Comparison of ENCODE assay signal across 8 cellular contexts in the genomic region with DNA sequence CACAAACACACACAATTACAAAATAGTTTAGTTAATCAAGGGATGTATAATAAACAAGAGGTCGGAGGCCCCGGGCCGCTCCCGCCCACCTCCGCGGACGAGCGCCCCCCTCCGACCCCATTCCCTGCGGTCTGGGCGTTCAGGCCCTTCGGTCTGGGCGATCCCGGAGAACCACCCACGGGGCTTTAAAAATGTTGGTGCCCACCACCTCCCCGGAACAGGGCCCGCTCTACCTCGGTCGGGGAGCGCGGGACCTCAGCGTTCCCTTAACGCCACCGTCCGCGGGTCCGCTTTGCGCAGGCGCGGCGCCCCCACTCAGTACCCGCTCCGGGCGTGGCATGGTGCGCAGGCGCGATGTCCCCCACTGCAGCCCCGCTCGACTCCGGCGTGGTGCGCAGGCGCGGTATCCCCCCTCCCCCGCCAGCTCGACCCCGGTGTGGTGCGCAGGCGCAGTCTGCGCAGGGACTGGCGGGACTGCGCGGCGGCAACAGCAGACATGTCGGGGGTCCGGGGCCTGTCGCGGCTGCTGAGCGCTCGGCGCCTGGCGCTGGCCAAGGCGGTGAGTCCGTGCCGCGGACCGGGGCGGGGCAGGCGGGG. TPM values are rescaled to one million over a fixed set of nuclear protein-coding genes. Genes with fewer than 3 reads are reported as not detected.
A peak's percentile ranks its signal among the peaks of the same experiment; 100 is the strongest.
DNase-seq lines count a peak whose midpoint lies in the region; ATAC-seq and TF ChIP-seq lines count a peak whose summit lies in the region.

A gene with protein sequence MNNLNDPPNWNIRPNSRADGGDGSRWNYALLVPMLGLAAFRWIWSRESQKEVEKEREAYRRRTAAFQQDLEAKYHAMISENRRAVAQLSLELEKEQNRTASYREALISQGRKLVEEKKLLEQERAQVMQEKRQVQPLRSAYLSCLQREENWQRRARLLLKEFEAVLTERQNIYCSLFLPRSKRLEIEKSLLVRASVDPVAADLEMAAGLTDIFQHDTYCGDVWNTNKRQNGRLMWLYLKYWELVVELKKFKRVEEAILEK (minus strand): TSS at position 294 of the 597 bp plus-strand sequence. CDS start 1,304 bp downstream, outside the sequence.
A gene (plus strand): TSS at position 461 of the 597 bp plus-strand sequence. CDS start 36 bp downstream, at position 497.

- H3K27ac Mint-ChIP-seq in T-helper 1 cell treated with Interleukin-12 subunit alpha and Interleukin-12 subunit beta and Interleukin-4 antibody, amounts not matched to agents 30 μg/mL and 1 μg/mL, for 36 hours, result peak within 1 kb of the TSS; percentile 92

- H3K4me1 Mint-ChIP-seq in T-helper 1 cell treated with Interleukin-12 subunit alpha and Interleukin-12 subunit beta and Interleukin-4 antibody, amounts not matched to agents 30 μg/mL and 1 μg/mL, for 36 hours (ENCODE audit: low read depth), result peaks cover 46% of the 10 kb centered on the region

- H3K27me3 ChIP-seq in right cardiac atrium (ENCODE audit: control insufficient read depth, insufficient read depth), result no peaks in the 10 kb centered on the region
- no peaks in the 10 kb centered on the region for H3K27me3 ChIP-seq in psoas muscle (ENCODE audit: insufficient read depth in 3 of 3, low read length in 2 of 3)

- TF ChIP-seq CTCF in psoas muscle (IDR thresholded peaks at IDR 0.05), result peak; percentile 26

- no peaks in the 10 kb centered on the region for H3K9me3 Mint-ChIP-seq in T-helper 1 cell treated with Interleukin-12 subunit alpha and Interleukin-12 subunit beta and Interleukin-4 antibody, amounts not matched to agents 30 μg/mL and 1 μg/mL, for 36 hours

- H3K27me3 Mint-ChIP-seq in T-helper 1 cell treated with Interleukin-12 subunit alpha and Interleukin-12 subunit beta and Interleukin-4 antibody, amounts not matched to agents 30 μg/mL and 1 μg/mL, for 36 hours (ENCODE audit: low read depth), result no peaks in the 10 kb centered on the region

- H3K4me1 ChIP-seq in right cardiac atrium (ENCODE audit: control insufficient read depth, insufficient read depth, low read length) (no peaks in the 10 kb centered on the region), psoas muscle (peaks cover 41% of the 10 kb centered on the region), urinary bladder (ENCODE audit: insufficient read depth) (no peaks in the 10 kb centered on the region)

- H3K4me3 ChIP-seq in right cardiac atrium (ENCODE audit: low read length), result peak within 1 kb of the TSS; percentile 81
- H3K4me3 ChIP-seq in psoas muscle, result peak within 1 kb of the TSS; percentile 78
- H3K4me3 ChIP-seq in urinary bladder (ENCODE audit: low read depth, low read length), result peak within 1 kb of the TSS; percentile 98

- peak; percentile 34 for ATAC-seq in GM18499 (IDR thresholded peaks at IDR 0.05; ENCODE audit: insufficient read depth, unreplicated experiment)
- peak; percentile 75 for ATAC-seq in HG02938 (IDR thresholded peaks at IDR 0.05; ENCODE audit: unreplicated experiment)
- peak; percentile 96 to 97 for ATAC-seq in right cardiac atrium
- ATAC-seq in psoas muscle, result peak; percentile 95 to 97 (median 96)

- peak within 1 kb of the TSS; percentile 94 for H3K4me3 Mint-ChIP-seq in T-helper 1 cell treated with Interleukin-12 subunit alpha and Interleukin-12 subunit beta and Interleukin-4 antibody, amounts not matched to agents 30 μg/mL and 1 μg/mL, for 36 hours

- H3K36me3 ChIP-seq in psoas muscle (ENCODE audit: insufficient read depth in 1 of 2, low read depth in 1 of 2), result peaks cover 0 to 18% of the 10 kb centered on the region in 2 donors
- H3K36me3 ChIP-seq in urinary bladder (ENCODE audit: insufficient read depth), result peaks cover 1% of the 10 kb centered on the region

- peaks cover 15% of the 10 kb centered on the region for H3K36me3 Mint-ChIP-seq in T-helper 1 cell treated with Interleukin-12 subunit alpha and Interleukin-12 subunit beta and Interleukin-4 antibody, amounts not matched to agents 30 μg/mL and 1 μg/mL, for 36 hours (ENCODE audit: low read depth)

- H3K9me3 ChIP-seq in right cardiac atrium (ENCODE audit: control insufficient read depth, low read length) (no peaks in the 10 kb centered on the region), psoas muscle (no peaks in the 10 kb centered on the region)

- intact Hi-C loops in right cardiac atrium (cut with DNase I) (no loop called here), psoas muscle (cut with DNase I) (no loop called here)

- DNase-seq in NCI-H1694 treated with DMSO at 0.1 percent for 48 hours (lab: John Stamatoyannopoulos, UW) (peak; percentile 94), right cardiac atrium (peak; percentile 99 to 100 (median 99)), psoas muscle (peak; percentile 98 to 99)

- H3K27ac ChIP-seq in angular gyrus (ENCODE audit: low read depth, low read length), result peak within 1 kb of the TSS; percentile 74
- H3K27ac ChIP-seq in right cardiac atrium (ENCODE audit: low read length), result peak within 1 kb of the TSS; percentile 74
- H3K27ac ChIP-seq in psoas muscle, result peak within 1 kb of the TSS; percentile 94
- H3K27ac ChIP-seq in urinary bladder (ENCODE audit: low read depth), result peak within 1 kb of the TSS; percentile 67

- WGBS in right cardiac atrium, result under 1% methylated on average over 69 of the region's 69 CpGs
- 0 to 1% (median 1%) methylated on average over 53 to 69 of the region's 69 CpGs for WGBS in psoas muscle, 3 donors
- WGBS in urinary bladder, result under 1% methylated on average over 69 of the region's 69 CpGs

RNA-seq across cellular contexts. Expression of the first gene that starts in this region (rescaled TPM):
- total RNA-seq in right cardiac atrium (1 to 10 TPM; 8.1 to 9.8 (median 8.6) TPM), psoas muscle (1 to 10 TPM; 6.9 to 9.6 (median 7.4) TPM), urinary bladder (5.7 TPM)
- polyA plus RNA-seq in right cardiac atrium (6.1 TPM), psoas muscle (10 to 100 TPM in 1 of 3 donors, 1 to 10 TPM in 2; 4.1 to 11.2 (median 5.5) TPM), urinary bladder (6.5 TPM)

RNA-seq across cellular contexts. Expression of the second gene that starts in this region (rescaled TPM):
- total RNA-seq in right cardiac atrium (100 to 1,000 TPM; 370 to 452 (median 422) TPM), psoas muscle (100 to 1,000 TPM; 269 to 363 (median 314) TPM), urinary bladder (58.3 TPM)
- polyA plus RNA-seq in right cardiac atrium (605 TPM), psoas muscle (100 to 1,000 TPM; 160 to 205 (median 205) TPM), urinary bladder (106 TPM)

Comparison
In these comparisons a context has a peak if more than half of its experiments do, and no peak if none do; other contexts are left out.
1. Peak in every context shown above with its lines: DNase-seq, ATAC-seq, H3K4me3 ChIP-seq and H3K27ac ChIP-seq.
2. ATAC-seq: peak in every context shown above with its lines; median percentile 96 in right cardiac atrium; 96 in psoas muscle; 75 in HG02938; 34 in GM18499.